Comparison of ENCODE assay signal across 10 cellular contexts in genomic region chr10:87845624-87846377, GRCh38. TPM values are rescaled to one million over a fixed set of nuclear protein-coding genes. Genes with fewer than 3 reads are reported as not detected.
DNase-seq lines count a peak whose midpoint lies in the region; FAIRE-seq and TF ChIP-seq lines count a peak whose summit lies in the region.
"Had no signal": no experiment of that assay in that cellular context is flagged by ENCODE, and none has a peak within 500 bp of the region (broad histone marks: within the 10 kb centered on the region; RNA-seq: fewer than 3 reads in every experiment).

No MANE protein-coding gene starts in this region.

- H3K27me3 ChIP-seq in hepatocyte (no peaks in the 10 kb centered on the region), esophagus muscularis mucosa (no peaks in the 10 kb centered on the region)

- H3K36me3 ChIP-seq in hepatocyte (replicated peaks; ENCODE audit: insufficient read depth, low read depth) (no peaks in the 10 kb centered on the region), esophagus muscularis mucosa (no peaks in the 10 kb centered on the region)

- TF ChIP-seq EP300 in esophagus muscularis mucosa (IDR thresholded peaks at IDR 0.05) = no peak

- CTCF ChIA-PET in AG04449 (lab: Yijun Ruan, JAX) = interaction anchor here (1.0 to 22.0 kb wide), 4 partner anchors 14 to 707 kb away, joined by 3 to 304 read pairs (median 45); partner anchors contain the start of genes KLLN and PTEN

- H3K9me3 ChIP-seq in hepatocyte (ENCODE audit: low read depth) = no peaks in the 10 kb centered on the region
- H3K9me3 ChIP-seq in esophagus muscularis mucosa = no peaks in the 10 kb centered on the region

- H2AFZ ChIP-seq in hepatocyte = no peak overlapping the region

- intact Hi-C loops in esophagus muscularis mucosa (cut with DNase I) = no loop called here

- H3K27ac ChIP-seq in hepatocyte = peak overlapping the region; percentile 63
- H3K27ac ChIP-seq in esophagus muscularis mucosa (replicated peaks in 1 of 4) = no peak overlapping the region

- H4K20me1 ChIP-seq in hepatocyte (ENCODE audit: insufficient read depth, poor library complexity, severe bottlenecking) = no peaks in the 10 kb centered on the region

- POLR2A ChIA-PET in AG04449 (lab: Yijun Ruan, JAX) = interaction anchor here (1.0 kb wide), 1 partner anchor 17 kb away, joined by 6 read pairs; no protein-coding TSS in a partner anchor

- H3K79me2 ChIP-seq in hepatocyte = no peaks in the 10 kb centered on the region

- H3K4me3 ChIP-seq in AG04449 (ENCODE audit: low read depth, low read length) (no peak overlapping the region), hepatocyte (no peak overlapping the region), esophagus muscularis mucosa (no peak overlapping the region)

- TF ChIP-seq POLR2A in GM12892 (IDR thresholded peaks at IDR 0.05; ENCODE audit: low read depth, low read length) = no peak
- no peak for TF ChIP-seq POLR2A in esophagus muscularis mucosa (IDR thresholded peaks at IDR 0.05; ENCODE audit: low read depth)

- no peak for TF ChIP-seq CTCF in AG04449 (IDR thresholded peaks at IDR 0.05; ENCODE audit: insufficient read depth, low read length, missing control alignments)
- TF ChIP-seq CTCF in hepatocyte (IDR thresholded peaks at IDR 0.05; ENCODE audit: poor library complexity) = no peak
- no peak for TF ChIP-seq CTCF in esophagus muscularis mucosa (IDR thresholded peaks at IDR 0.05)

- H3K4me1 ChIP-seq in hepatocyte (ENCODE audit: insufficient read depth) (peaks cover 3% of the 10 kb centered on the region), esophagus muscularis mucosa (peaks cover 0 to 3% (median 0%) of the 10 kb centered on the region in 4 donors)

- WGBS in hepatocyte (ENCODE audit: low lambda C conversion rate, missing lambda C conversion rate) = 52% methylated on average over 10 of the region's 10 CpGs
- WGBS in esophagus muscularis mucosa = 85% methylated on average over 10 of the region's 10 CpGs

- DNase-seq in AG04449 (ENCODE audit: low read depth, low spot score) (peak; percentile 37), HCEC 1CT (peak; percentile 91), T1000 (lab: John Stamatoyannopoulos, UW) (peak; percentile 38), hepatocyte (ENCODE audit: low spot score) (peak; percentile 37), GM12892 (ENCODE audit: insufficient read length) (no peak), NCI-H510A treated with DMSO at 0.1 percent for 48 hours (lab: John Stamatoyannopoulos, UW) (no peak), inferior parietal cortex (ENCODE audit: extremely low spot score) (no peak), esophagus muscularis mucosa (ENCODE audit: extremely low spot score) (no peak)
- DNase-seq: KBM-7 had no signal

- FAIRE-seq in GM12892 (lab: Jason Lieb, UNC) = no peak
- FAIRE-seq: endothelial cell of umbilical vein had no signal

- H3K9me2 ChIP-seq in hepatocyte (replicated peaks; ENCODE audit: insufficient read depth) = no peaks in the 10 kb centered on the region

- no peak overlapping the region for H3K4me2 ChIP-seq in hepatocyte

RNA-seq across cellular contexts. Expression of gene KLLN, which starts 17.5 kb away (rescaled TPM):
- total RNA-seq in hepatocyte (0.53 and 1.2 TPM in 2 replicates), esophagus muscularis mucosa (under 1 TPM in 3 of 4 donors, not detected in 1; 0.17 to 0.52 (median 0.39) TPM)
- polyA plus RNA-seq in hepatocyte = 0.21 and 0.50 TPM in 2 replicates
- polyA plus RNA-seq in GM12892 (2012; ENCODE audit: missing spikeins) = 2.0 TPM

RNA-seq across cellular contexts. Expression of gene PTEN, which starts 17.6 kb away (rescaled TPM):
- total RNA-seq in hepatocyte (102 and 128 TPM in 2 replicates), esophagus muscularis mucosa (100 to 1,000 TPM in 1 of 4 donors, 10 to 100 TPM in 3; 83.2 to 117 (median 94.3) TPM)
- 32.8 and 33.6 TPM in 2 replicates for polyA plus RNA-seq in hepatocyte
- polyA plus RNA-seq in GM12892 (2012; ENCODE audit: missing spikeins) = 101 TPM

RNA-seq across cellular contexts. Expression of gene ATAD1, which starts 27.8 kb away (rescaled TPM):
- total RNA-seq in hepatocyte (50.7 and 52.6 TPM in 2 replicates), esophagus muscularis mucosa (10 to 100 TPM; 29.1 to 41.3 (median 36.1) TPM)
- 31.6 and 33.4 TPM in 2 replicates for polyA plus RNA-seq in hepatocyte
- polyA plus RNA-seq in GM12892 (2012; ENCODE audit: missing spikeins) = 33.6 TPM

Comparison
In these comparisons a context has a peak if more than half of its experiments do, and no peak if none do; other contexts are left out.
1. DNase-seq: peak in AG04449 (single experiment), HCEC 1CT (single experiment), T1000 (single experiment) and hepatocyte (single experiment); none in GM12892 (single experiment), NCI-H510A treated with DMSO at 0.1 percent for 48 hours (single experiment), inferior parietal cortex (single experiment) and esophagus muscularis mucosa (single experiment).